In genomic region chr6:13614126-13614925, GRCh38 we compare ENCODE assay signal across 8 cellular contexts. TPM values are rescaled to one million over a fixed set of nuclear protein-coding genes. Genes with fewer than 3 reads are reported as not detected.
DNase-seq lines count a peak whose midpoint lies in the region; ATAC-seq and TF ChIP-seq lines count a peak whose summit lies in the region.

No MANE protein-coding gene starts in this region.

- peak overlapping the region; percentile 88 for H3K27ac ChIP-seq in neutrophil

- H3K9me3 Mint-ChIP-seq in activated T-cell treated with anti-CD3 and anti-CD28 coated beads, Interleukin-2, amount 50 U/mL, for 72 hours, result no peaks in the 10 kb centered on the region

- H3K4me1 ChIP-seq in neutrophil (ENCODE audit: control insufficient read depth in 1 of 2, insufficient read depth in 1 of 2, low read depth in 1 of 2, low read length in 1 of 2), result peaks cover 28% of the 10 kb centered on the region in 2 experiments

- peak overlapping the region; percentile 90 to 95 for H3K4me3 ChIP-seq in neutrophil (ENCODE audit: low read depth in 1 of 2, low read length in 1 of 2)

- peak; percentile 28 for ATAC-seq in HG02642 (IDR thresholded peaks at IDR 0.05; ENCODE audit: poor library complexity, unreplicated experiment)
- peak; percentile 22 to 25 for ATAC-seq in activated T-cell treated with anti-CD3 and anti-CD28 coated beads, Interleukin-2, amount 50 U/mL, for 72 hours (replicated peaks in 1 of 2)

- peaks cover 39% of the 10 kb centered on the region for H3K4me1 Mint-ChIP-seq in activated T-cell treated with anti-CD3 and anti-CD28 coated beads, Interleukin-2, amount 50 U/mL, for 72 hours (ENCODE audit: low read depth)

- no peaks in the 10 kb centered on the region for H3K9me3 ChIP-seq in neutrophil

- H3K27ac Mint-ChIP-seq in activated T-cell treated with anti-CD3 and anti-CD28 coated beads, Interleukin-2, amount 50 U/mL, for 72 hours, result peak overlapping the region; percentile 96

- H3K27me3 ChIP-seq in neutrophil, result no peaks in the 10 kb centered on the region

- peaks cover 8 to 19% of the 10 kb centered on the region in 2 donors for H3K36me3 Mint-ChIP-seq in activated T-cell treated with anti-CD3 and anti-CD28 coated beads, Interleukin-2, amount 50 U/mL, for 72 hours (ENCODE audit: insufficient read depth in 2 of 2)

- no peak for TF ChIP-seq CTCF in neutrophil (IDR thresholded peaks at IDR 0.05)

- peaks cover 36% of the 10 kb centered on the region for H3K36me3 ChIP-seq in neutrophil

- no peaks in the 10 kb centered on the region for H3K27me3 Mint-ChIP-seq in activated T-cell treated with anti-CD3 and anti-CD28 coated beads, Interleukin-2, amount 50 U/mL, for 72 hours (ENCODE audit: low read depth)

- peak overlapping the region; percentile 98 for H3K4me3 Mint-ChIP-seq in activated T-cell treated with anti-CD3 and anti-CD28 coated beads, Interleukin-2, amount 50 U/mL, for 72 hours

- peak in 2 of 3 donors; percentile 8 to 16 for DNase-seq in stimulated activated CD4-positive, alpha-beta T cell treated with anti-CD3 and anti-CD28 coated beads, Interleukin-12 subunit alpha, Interleukin-12 subunit beta, amount 100 ng/mL, for 48 hours (ENCODE audit: low read depth in 2 of 3, low spot score in 1 of 3)
- DNase-seq in stimulated activated CD4-positive, alpha-beta T cell treated with anti-CD3 and anti-CD28 coated beads, Interleukin-12 subunit alpha, Interleukin-12 subunit beta, amount 100 ng/mL, for 4 hours, result no peak
- DNase-seq in NCI-H146 treated with DMSO at 0.1 percent for 48 hours (lab: John Stamatoyannopoulos, UW; ENCODE audit: unreplicated experiment), result peak; percentile 47
- DNase-seq in activated T-cell treated with anti-CD3 and anti-CD28 coated beads, Interleukin-2, amount 50 U/mL, for 72 hours, result peak; percentile 33 to 48
- DNase-seq in globus pallidus (ENCODE audit: low spot score), result peak; percentile 24
- no peak for DNase-seq in GDM1 (lab: John Stamatoyannopoulos, UW)

RNA-seq across cellular contexts. Expression of gene NOL7, which starts 0.8 kb away (rescaled TPM):
- total RNA-seq in activated T-cell treated with anti-CD3 and anti-CD28 coated beads, Interleukin-2, amount 50 U/mL, for 72 hours, result 10 to 100 TPM; 51.5 to 54.3 TPM

RNA-seq across cellular contexts. Expression of gene SIRT5, which starts 39.9 kb away (rescaled TPM):
- total RNA-seq in activated T-cell treated with anti-CD3 and anti-CD28 coated beads, Interleukin-2, amount 50 U/mL, for 72 hours, result 10 to 100 TPM; 12.2 to 14.3 TPM

Comparison
In these comparisons a context has a peak if more than half of its experiments do, and no peak if none do; other contexts are left out.
1. DNase-seq: peak in stimulated activated CD4-positive, alpha-beta T cell treated with anti-CD3 and anti-CD28 coated beads, Interleukin-12 subunit alpha, Interleukin-12 subunit beta, amount 100 ng/mL, for 48 hours (2 of 3), NCI-H146 treated with DMSO at 0.1 percent for 48 hours (single experiment), activated T-cell treated with anti-CD3 and anti-CD28 coated beads, Interleukin-2, amount 50 U/mL, for 72 hours (2 of 2) and globus pallidus (single experiment); none in stimulated activated CD4-positive, alpha-beta T cell treated with anti-CD3 and anti-CD28 coated beads, Interleukin-12 subunit alpha, Interleukin-12 subunit beta, amount 100 ng/mL, for 4 hours (single experiment) and GDM1 (single experiment).